Comparison of ENCODE assay signal across 1 cellular context in the genomic region with DNA sequence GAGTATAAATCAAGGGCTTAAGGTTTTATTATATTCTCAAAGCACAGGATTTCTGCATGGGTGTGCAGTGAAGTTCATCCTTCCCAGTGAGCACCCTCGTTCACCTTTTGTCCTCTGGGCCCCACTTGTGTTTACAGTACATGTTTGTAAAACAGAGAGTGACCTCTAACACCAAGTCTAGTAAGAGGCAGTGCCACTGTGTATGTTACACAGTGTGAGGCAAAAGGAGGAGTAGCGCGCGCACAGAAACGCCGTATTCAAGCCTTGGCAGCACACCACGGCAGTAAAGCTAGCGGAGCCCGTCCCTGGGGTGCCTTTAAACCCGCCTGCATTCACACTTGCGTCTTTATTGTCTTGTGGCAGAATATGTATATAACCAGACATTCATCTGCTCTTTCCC.
TF ChIP-seq lines count a peak whose summit lies in the region.

No MANE protein-coding gene starts in this region.

TF ChIP-seq in HepG2, 621 proteins besides CTCF, POLR2A, EP300 and RAD21 (continued from another document and continues in another):
- no peak for TF ChIP-seq ZNF12 (CRISPR knock-in tag; IDR thresholded peaks at IDR 0.05)
- TF ChIP-seq ZFP62 (CRISPR knock-in tag; IDR thresholded peaks at IDR 0.05): no peak
- no peak; the same call in 1 of the 2 replicates for TF ChIP-seq IRF2 (CRISPR knock-in tag; IDR thresholded peaks at IDR 0.05)
- TF ChIP-seq MAFK (conservative IDR thresholded peaks at IDR 0.05 in 1 of 2, IDR thresholded peaks at IDR 0.05 in 1 of 2; ENCODE audit: low read length in 2 of 2): no peak
- TF ChIP-seq NR1H2 (CRISPR knock-in tag; IDR thresholded peaks at IDR 0.05; ENCODE audit: borderline replicate concordance, low read depth): no peak
- TF ChIP-seq, protein P1, sequence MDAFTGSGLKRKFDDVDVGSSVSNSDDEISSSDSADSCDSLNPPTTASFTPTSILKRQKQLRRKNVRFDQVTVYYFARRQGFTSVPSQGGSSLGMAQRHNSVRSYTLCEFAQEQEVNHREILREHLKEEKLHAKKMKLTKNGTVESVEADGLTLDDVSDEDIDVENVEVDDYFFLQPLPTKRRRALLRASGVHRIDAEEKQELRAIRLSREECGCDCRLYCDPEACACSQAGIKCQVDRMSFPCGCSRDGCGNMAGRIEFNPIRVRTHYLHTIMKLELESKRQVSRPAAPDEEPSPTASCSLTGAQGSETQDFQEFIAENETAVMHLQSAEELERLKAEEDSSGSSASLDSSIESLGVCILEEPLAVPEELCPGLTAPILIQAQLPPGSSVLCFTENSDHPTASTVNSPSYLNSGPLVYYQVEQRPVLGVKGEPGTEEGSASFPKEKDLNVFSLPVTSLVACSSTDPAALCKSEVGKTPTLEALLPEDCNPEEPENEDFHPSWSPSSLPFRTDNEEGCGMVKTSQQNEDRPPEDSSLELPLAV (CRISPR knock-in tag; conservative IDR thresholded peaks at IDR 0.05; ENCODE audit: low read depth): no peak
- no peak for TF ChIP-seq SAFB2 (CRISPR knock-in tag; IDR thresholded peaks at IDR 0.05; ENCODE audit: borderline replicate concordance, low read depth)
- no peak for TF ChIP-seq SP5 (CRISPR knock-in tag; IDR thresholded peaks at IDR 0.05; ENCODE audit: borderline replicate concordance, low read depth)
- TF ChIP-seq ZNF20 (CRISPR knock-in tag; IDR thresholded peaks at IDR 0.05): no peak
- TF ChIP-seq, protein P2, sequence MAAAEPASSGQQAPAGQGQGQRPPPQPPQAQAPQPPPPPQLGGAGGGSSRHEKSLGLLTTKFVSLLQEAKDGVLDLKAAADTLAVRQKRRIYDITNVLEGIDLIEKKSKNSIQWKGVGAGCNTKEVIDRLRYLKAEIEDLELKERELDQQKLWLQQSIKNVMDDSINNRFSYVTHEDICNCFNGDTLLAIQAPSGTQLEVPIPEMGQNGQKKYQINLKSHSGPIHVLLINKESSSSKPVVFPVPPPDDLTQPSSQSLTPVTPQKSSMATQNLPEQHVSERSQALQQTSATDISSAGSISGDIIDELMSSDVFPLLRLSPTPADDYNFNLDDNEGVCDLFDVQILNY (CRISPR knock-in tag; conservative IDR thresholded peaks at IDR 0.05): no peak
- no peak for TF ChIP-seq FIP1L1 (IDR thresholded peaks at IDR 0.05; ENCODE audit: borderline replicate concordance, insufficient read depth, low read depth, low read length)
- TF ChIP-seq ZNF709 (CRISPR knock-in tag; IDR thresholded peaks at IDR 0.05): 0 out of 2 replicates have a peak, but pooled peaks have one; percentile 26
- TF ChIP-seq RXRB (CRISPR knock-in tag; IDR thresholded peaks at IDR 0.05; ENCODE audit: borderline replicate concordance): peak; percentile 79
- TF ChIP-seq TBL1XR1 (IDR thresholded peaks at IDR 0.05; ENCODE audit: borderline replicate concordance, low read length, partially characterized antibody): no peak
- TF ChIP-seq RCOR2 (CRISPR knock-in tag; IDR thresholded peaks at IDR 0.05): no peak
- TF ChIP-seq, protein P3, sequence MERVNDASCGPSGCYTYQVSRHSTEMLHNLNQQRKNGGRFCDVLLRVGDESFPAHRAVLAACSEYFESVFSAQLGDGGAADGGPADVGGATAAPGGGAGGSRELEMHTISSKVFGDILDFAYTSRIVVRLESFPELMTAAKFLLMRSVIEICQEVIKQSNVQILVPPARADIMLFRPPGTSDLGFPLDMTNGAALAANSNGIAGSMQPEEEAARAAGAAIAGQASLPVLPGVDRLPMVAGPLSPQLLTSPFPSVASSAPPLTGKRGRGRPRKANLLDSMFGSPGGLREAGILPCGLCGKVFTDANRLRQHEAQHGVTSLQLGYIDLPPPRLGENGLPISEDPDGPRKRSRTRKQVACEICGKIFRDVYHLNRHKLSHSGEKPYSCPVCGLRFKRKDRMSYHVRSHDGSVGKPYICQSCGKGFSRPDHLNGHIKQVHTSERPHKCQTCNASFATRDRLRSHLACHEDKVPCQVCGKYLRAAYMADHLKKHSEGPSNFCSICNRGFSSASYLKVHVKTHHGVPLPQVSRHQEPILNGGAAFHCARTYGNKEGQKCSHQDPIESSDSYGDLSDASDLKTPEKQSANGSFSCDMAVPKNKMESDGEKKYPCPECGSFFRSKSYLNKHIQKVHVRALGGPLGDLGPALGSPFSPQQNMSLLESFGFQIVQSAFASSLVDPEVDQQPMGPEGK (CRISPR knock-in tag; IDR thresholded peaks at IDR 0.05): no peak
- TF ChIP-seq SRF (IDR thresholded peaks at IDR 0.05; ENCODE audit: low read depth, low read length): no peak
- TF ChIP-seq ZSCAN20 (CRISPR knock-in tag; IDR thresholded peaks at IDR 0.05; ENCODE audit: borderline replicate concordance): no peak
- TF ChIP-seq MED8 (CRISPR knock-in tag; IDR thresholded peaks at IDR 0.05; ENCODE audit: insufficient replicate concordance): no peak
- TF ChIP-seq ZFAT (CRISPR knock-in tag; conservative IDR thresholded peaks at IDR 0.05): no peak
- TF ChIP-seq SIX1 (CRISPR knock-in tag; IDR thresholded peaks at IDR 0.05; ENCODE audit: borderline replicate concordance): no peak
- TF ChIP-seq MLLT10 (CRISPR knock-in tag; IDR thresholded peaks at IDR 0.05): no peak
- no peak for TF ChIP-seq NCOA5 (CRISPR knock-in tag; IDR thresholded peaks at IDR 0.05)
- TF ChIP-seq MED13 (CRISPR knock-in tag; IDR thresholded peaks at IDR 0.05): no peak
- TF ChIP-seq ZNF367 (CRISPR knock-in tag; IDR thresholded peaks at IDR 0.05; ENCODE audit: borderline replicate concordance): no peak
- peak; percentile 94 for TF ChIP-seq ZBTB38 (CRISPR knock-in tag; IDR thresholded peaks at IDR 0.05)
- no peak for TF ChIP-seq CCDC6 (CRISPR knock-in tag; IDR thresholded peaks at IDR 0.05)
- no peak for TF ChIP-seq KLF9 (CRISPR knock-in tag; IDR thresholded peaks at IDR 0.05; ENCODE audit: low read depth)
- no peak for TF ChIP-seq EHMT2 (IDR thresholded peaks at IDR 0.05; ENCODE audit: borderline replicate concordance, low read depth, low read length)
- TF ChIP-seq, protein P4, sequence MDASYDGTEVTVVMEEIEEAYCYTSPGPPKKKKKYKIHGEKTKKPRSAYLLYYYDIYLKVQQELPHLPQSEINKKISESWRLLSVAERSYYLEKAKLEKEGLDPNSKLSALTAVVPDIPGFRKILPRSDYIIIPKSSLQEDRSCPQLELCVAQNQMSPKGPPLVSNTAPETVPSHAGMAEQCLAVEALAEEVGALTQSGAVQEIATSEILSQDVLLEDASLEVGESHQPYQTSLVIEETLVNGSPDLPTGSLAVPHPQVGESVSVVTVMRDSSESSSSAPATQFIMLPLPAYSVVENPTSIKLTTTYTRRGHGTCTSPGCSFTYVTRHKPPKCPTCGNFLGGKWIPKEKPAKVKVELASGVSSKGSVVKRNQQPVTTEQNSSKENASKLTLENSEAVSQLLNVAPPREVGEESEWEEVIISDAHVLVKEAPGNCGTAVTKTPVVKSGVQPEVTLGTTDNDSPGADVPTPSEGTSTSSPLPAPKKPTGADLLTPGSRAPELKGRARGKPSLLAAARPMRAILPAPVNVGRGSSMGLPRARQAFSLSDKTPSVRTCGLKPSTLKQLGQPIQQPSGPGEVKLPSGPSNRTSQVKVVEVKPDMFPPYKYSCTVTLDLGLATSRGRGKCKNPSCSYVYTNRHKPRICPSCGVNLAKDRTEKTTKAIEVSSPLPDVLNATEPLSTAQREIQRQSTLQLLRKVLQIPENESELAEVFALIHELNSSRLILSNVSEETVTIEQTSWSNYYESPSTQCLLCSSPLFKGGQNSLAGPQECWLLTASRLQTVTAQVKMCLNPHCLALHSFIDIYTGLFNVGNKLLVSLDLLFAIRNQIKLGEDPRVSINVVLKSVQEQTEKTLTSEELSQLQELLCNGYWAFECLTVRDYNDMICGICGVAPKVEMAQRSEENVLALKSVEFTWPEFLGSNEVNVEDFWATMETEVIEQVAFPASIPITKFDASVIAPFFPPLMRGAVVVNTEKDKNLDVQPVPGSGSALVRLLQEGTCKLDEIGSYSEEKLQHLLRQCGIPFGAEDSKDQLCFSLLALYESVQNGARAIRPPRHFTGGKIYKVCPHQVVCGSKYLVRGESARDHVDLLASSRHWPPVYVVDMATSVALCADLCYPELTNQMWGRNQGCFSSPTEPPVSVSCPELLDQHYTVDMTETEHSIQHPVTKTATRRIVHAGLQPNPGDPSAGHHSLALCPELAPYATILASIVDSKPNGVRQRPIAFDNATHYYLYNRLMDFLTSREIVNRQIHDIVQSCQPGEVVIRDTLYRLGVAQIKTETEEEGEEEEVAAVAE (CRISPR knock-in tag; IDR thresholded peaks at IDR 0.05; ENCODE audit: borderline replicate concordance): no peak
- TF ChIP-seq, protein P5, sequence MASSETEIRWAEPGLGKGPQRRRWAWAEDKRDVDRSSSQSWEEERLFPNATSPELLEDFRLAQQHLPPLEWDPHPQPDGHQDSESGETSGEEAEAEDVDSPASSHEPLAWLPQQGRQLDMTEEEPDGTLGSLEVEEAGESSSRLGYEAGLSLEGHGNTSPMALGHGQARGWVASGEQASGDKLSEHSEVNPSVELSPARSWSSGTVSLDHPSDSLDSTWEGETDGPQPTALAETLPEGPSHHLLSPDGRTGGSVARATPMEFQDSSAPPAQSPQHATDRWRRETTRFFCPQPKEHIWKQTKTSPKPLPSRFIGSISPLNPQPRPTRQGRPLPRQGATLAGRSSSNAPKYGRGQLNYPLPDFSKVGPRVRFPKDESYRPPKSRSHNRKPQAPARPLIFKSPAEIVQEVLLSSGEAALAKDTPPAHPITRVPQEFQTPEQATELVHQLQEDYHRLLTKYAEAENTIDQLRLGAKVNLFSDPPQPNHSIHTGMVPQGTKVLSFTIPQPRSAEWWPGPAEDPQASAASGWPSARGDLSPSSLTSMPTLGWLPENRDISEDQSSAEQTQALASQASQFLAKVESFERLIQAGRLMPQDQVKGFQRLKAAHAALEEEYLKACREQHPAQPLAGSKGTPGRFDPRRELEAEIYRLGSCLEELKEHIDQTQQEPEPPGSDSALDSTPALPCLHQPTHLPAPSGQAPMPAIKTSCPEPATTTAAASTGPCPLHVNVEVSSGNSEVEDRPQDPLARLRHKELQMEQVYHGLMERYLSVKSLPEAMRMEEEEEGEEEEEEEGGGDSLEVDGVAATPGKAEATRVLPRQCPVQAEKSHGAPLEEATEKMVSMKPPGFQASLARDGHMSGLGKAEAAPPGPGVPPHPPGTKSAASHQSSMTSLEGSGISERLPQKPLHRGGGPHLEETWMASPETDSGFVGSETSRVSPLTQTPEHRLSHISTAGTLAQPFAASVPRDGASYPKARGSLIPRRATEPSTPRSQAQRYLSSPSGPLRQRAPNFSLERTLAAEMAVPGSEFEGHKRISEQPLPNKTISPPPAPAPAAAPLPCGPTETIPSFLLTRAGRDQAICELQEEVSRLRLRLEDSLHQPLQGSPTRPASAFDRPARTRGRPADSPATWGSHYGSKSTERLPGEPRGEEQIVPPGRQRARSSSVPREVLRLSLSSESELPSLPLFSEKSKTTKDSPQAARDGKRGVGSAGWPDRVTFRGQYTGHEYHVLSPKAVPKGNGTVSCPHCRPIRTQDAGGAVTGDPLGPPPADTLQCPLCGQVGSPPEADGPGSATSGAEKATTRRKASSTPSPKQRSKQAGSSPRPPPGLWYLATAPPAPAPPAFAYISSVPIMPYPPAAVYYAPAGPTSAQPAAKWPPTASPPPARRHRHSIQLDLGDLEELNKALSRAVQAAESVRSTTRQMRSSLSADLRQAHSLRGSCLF (CRISPR knock-in tag; IDR thresholded peaks at IDR 0.05; ENCODE audit: borderline replicate concordance): no peak
- TF ChIP-seq RELA (CRISPR knock-in tag; IDR thresholded peaks at IDR 0.05): no peak
- no peak for TF ChIP-seq JDP2 (CRISPR knock-in tag; IDR thresholded peaks at IDR 0.05; ENCODE audit: borderline replicate concordance)
- TF ChIP-seq, protein P6, sequence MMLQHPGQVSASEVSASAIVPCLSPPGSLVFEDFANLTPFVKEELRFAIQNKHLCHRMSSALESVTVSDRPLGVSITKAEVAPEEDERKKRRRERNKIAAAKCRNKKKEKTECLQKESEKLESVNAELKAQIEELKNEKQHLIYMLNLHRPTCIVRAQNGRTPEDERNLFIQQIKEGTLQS (CRISPR knock-in tag; IDR thresholded peaks at IDR 0.05): no peak
- TF ChIP-seq ZNF781 (CRISPR knock-in tag; IDR thresholded peaks at IDR 0.05; ENCODE audit: borderline replicate concordance, not compliant biosample characterization): peak; percentile 41
- no peak for TF ChIP-seq RARG (CRISPR knock-in tag; IDR thresholded peaks at IDR 0.05; ENCODE audit: low read depth)
- TF ChIP-seq ZNF563 (CRISPR knock-in tag; IDR thresholded peaks at IDR 0.05): no peak
- TF ChIP-seq EZH2 (conservative IDR thresholded peaks at IDR 0.05; ENCODE audit: low read depth, low read length): no peak
- TF ChIP-seq NFYC (CRISPR knock-in tag; IDR thresholded peaks at IDR 0.05): no peak
- TF ChIP-seq KLF16 (CRISPR knock-in tag; IDR thresholded peaks at IDR 0.05): no peak
- TF ChIP-seq ZNF780A (CRISPR knock-in tag; IDR thresholded peaks at IDR 0.05): no peak
- TF ChIP-seq ZNF670 (CRISPR knock-in tag; IDR thresholded peaks at IDR 0.05; ENCODE audit: borderline replicate concordance): no peak
- TF ChIP-seq, protein P7, sequence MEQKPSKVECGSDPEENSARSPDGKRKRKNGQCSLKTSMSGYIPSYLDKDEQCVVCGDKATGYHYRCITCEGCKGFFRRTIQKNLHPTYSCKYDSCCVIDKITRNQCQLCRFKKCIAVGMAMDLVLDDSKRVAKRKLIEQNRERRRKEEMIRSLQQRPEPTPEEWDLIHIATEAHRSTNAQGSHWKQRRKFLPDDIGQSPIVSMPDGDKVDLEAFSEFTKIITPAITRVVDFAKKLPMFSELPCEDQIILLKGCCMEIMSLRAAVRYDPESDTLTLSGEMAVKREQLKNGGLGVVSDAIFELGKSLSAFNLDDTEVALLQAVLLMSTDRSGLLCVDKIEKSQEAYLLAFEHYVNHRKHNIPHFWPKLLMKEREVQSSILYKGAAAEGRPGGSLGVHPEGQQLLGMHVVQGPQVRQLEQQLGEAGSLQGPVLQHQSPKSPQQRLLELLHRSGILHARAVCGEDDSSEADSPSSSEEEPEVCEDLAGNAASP (CRISPR knock-in tag; IDR thresholded peaks at IDR 0.05; ENCODE audit: borderline replicate concordance): no peak
- TF ChIP-seq, protein P8, sequence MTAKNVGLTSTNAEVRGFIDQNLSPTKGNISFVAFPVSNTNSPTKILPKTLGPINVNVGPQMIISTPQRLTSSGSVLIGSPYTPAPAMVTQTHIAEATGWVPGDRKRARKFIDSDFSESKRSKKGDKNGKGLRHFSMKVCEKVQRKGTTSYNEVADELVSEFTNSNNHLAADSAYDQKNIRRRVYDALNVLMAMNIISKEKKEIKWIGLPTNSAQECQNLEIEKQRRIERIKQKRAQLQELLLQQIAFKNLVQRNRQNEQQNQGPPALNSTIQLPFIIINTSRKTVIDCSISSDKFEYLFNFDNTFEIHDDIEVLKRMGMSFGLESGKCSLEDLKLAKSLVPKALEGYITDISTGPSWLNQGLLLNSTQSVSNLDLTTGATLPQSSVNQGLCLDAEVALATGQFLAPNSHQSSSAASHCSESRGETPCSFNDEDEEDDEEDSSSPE (CRISPR knock-in tag; IDR thresholded peaks at IDR 0.05): no peak
- no peak for TF ChIP-seq HES4 (CRISPR knock-in tag; IDR thresholded peaks at IDR 0.05; ENCODE audit: borderline replicate concordance)
- peak; percentile 86 for TF ChIP-seq NR2F2 (IDR thresholded peaks at IDR 0.05; ENCODE audit: borderline replicate concordance, low read depth)
